9 cellular contexts compared by ENCODE assay signal in the genomic region with DNA sequence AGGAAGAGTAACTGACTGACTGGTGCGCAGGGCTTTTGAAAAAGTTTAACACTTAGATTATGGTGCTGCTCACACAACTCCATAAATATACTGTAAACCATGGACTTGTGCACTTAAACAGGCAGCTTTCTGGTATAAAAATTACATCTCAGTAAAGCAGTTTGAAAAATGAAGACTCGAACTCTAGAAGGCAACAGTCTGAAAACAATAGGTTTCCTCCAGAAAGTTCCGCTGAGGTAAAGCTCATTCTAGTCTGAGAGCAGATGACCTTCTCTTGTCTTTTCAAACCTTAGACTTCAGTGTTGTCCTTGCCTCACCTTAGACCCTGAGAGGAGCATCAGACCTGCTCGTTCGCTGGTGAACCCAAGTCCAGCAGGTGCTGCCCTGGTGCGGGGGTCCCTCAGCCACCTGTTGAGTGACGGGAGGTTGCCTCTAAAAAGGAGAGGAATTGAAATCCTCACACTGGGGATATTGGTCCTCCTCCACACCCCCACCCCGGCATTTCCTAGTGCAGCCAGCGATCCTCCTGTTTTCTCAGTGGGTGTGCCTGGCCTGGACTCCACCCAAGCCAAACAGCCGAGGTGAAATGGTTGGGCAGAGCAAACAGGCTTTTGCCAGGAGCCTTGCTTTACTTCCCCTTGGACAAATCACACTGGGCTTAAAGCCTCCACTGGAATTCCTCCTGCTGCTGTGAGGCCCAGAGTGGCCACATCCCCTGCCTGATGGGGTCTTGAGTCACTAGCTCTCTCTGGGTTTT. TPM values are rescaled to one million over a fixed set of nuclear protein-coding genes. Genes with fewer than 3 reads are reported as not detected.
DNase-seq lines count a peak whose midpoint lies in the region; ATAC-seq and TF ChIP-seq lines count a peak whose summit lies in the region.
"Had no signal": no experiment of that assay in that cellular context is flagged by ENCODE, and none has a peak within 500 bp of the region (broad histone marks: within the 10 kb centered on the region; RNA-seq: fewer than 3 reads in every experiment).

No MANE protein-coding gene starts in this region.

- no peak overlapping the region for H3K18ac ChIP-seq in mesenchymal stem cell (ENCODE audit: low read depth in 1 of 2, low read length in 2 of 2)

- no peaks in the 10 kb centered on the region for H3K9me3 ChIP-seq in mesenchymal stem cell (ENCODE audit: control insufficient read depth, low read length)
- H3K9me3 ChIP-seq in T-helper 17 cell (ENCODE audit: control insufficient read depth, low read length, poor library complexity, severe bottlenecking): no peaks in the 10 kb centered on the region
- no peaks in the 10 kb centered on the region for H3K9me3 ChIP-seq in OCI-LY7 (ENCODE audit: low read length)

- H3K4me1 Mint-ChIP-seq in chondrocyte (ENCODE audit: low read depth) (peaks cover 74% of the 10 kb centered on the region), T-helper 17 cell (peaks cover 6% of the 10 kb centered on the region)

- no peaks in the 10 kb centered on the region for H3K9me2 ChIP-seq in OCI-LY7 (ENCODE audit: insufficient read depth, low read length)

- peak overlapping the region; percentile 88 for H2AK5ac ChIP-seq in mesenchymal stem cell (ENCODE audit: low read length, severe bottlenecking)

- H3K23ac ChIP-seq in mesenchymal stem cell (ENCODE audit: low read length in 2 of 2): no peak overlapping the region

- CTCF ChIA-PET in OCI-LY7 (lab: Charles Lee; ENCODE audit: unreplicated experiment): no interaction called here

- peak overlapping the region in 1 of 2 experiments; percentile 70 for H2BK12ac ChIP-seq in mesenchymal stem cell (ENCODE audit: low read length in 2 of 2)

- H3K27me3 Mint-ChIP-seq in chondrocyte (ENCODE audit: low read depth) (no peaks in the 10 kb centered on the region), T-helper 17 cell (peaks cover 23% of the 10 kb centered on the region)

- no peaks in the 10 kb centered on the region for H4K20me1 ChIP-seq in OCI-LY7 (ENCODE audit: insufficient read depth, low read length)

- no peak overlapping the region for H3K4ac ChIP-seq in mesenchymal stem cell (ENCODE audit: low read depth in 1 of 2, low read length in 2 of 2)

- H4K91ac ChIP-seq in mesenchymal stem cell (ENCODE audit: low read length): peak overlapping the region; percentile 74

- intact Hi-C loops in OCI-LY7 (cut with micrococcal nuclease; ENCODE audit: unreplicated experiment): no loop called here

- no peak overlapping the region for H3K9ac ChIP-seq in mesenchymal stem cell (ENCODE audit: low read length)

- H3K36me3 ChIP-seq in mesenchymal stem cell (ENCODE audit: control insufficient read depth in 1 of 2, insufficient read depth in 2 of 2, low read depth in 1 of 2, low read length in 2 of 2) (no peaks in the 10 kb centered on the region), OCI-LY7 (ENCODE audit: insufficient read depth, low read length) (no peaks in the 10 kb centered on the region)

- no peak for TF ChIP-seq CTCF in chondrocyte (IDR thresholded peaks at IDR 0.05)
- no peak for TF ChIP-seq CTCF in OCI-LY7 (conservative IDR thresholded peaks at IDR 0.05; ENCODE audit: low read length)

- H3K27ac ChIP-seq in mesenchymal stem cell (ENCODE audit: low read length, poor library complexity, severe bottlenecking): peak overlapping the region; percentile 86
- no peak overlapping the region for H3K27ac ChIP-seq in OCI-LY7 (ENCODE audit: low read depth, low read length, poor library complexity, severe bottlenecking)
- H3K27ac ChIP-seq: SK-N-MC had no signal

- peaks cover 2% of the 10 kb centered on the region for H3K79me1 ChIP-seq in mesenchymal stem cell (replicated peaks; ENCODE audit: low read length, poor library complexity, severe bottlenecking)

- ATAC-seq in GM21515 (IDR thresholded peaks at IDR 0.05; ENCODE audit: unreplicated experiment) (no peak), T-helper 17 cell (no peak), HG02678 (IDR thresholded peaks at IDR 0.05; ENCODE audit: unreplicated experiment) (no peak)

- H2AFZ ChIP-seq in mesenchymal stem cell (ENCODE audit: low read depth, low read length): no peak overlapping the region
- no peak overlapping the region for H2AFZ ChIP-seq in OCI-LY7 (ENCODE audit: low read length)

- H3K4me1 ChIP-seq in mesenchymal stem cell (ENCODE audit: control insufficient read depth, insufficient read depth, low read depth, low read length): peaks cover 32% of the 10 kb centered on the region
- H3K4me1 ChIP-seq in OCI-LY7 (ENCODE audit: insufficient read depth, low read length, poor library complexity, severe bottlenecking): no peaks in the 10 kb centered on the region

- H3K36me3 Mint-ChIP-seq in chondrocyte (ENCODE audit: low read depth) (no peaks in the 10 kb centered on the region), T-helper 17 cell (ENCODE audit: low read depth) (no peaks in the 10 kb centered on the region)

- H2BK15ac ChIP-seq in mesenchymal stem cell (ENCODE audit: low read depth, poor library complexity, severe bottlenecking): peak overlapping the region; percentile 63

- no TSS peak for BruUV-seq in OCI-LY7 (replicated peaks; lab: Mats Ljungman, UMichigan)

- H2BK5ac ChIP-seq in mesenchymal stem cell (ENCODE audit: low read depth, low read length, poor library complexity, severe bottlenecking): peak overlapping the region; percentile 54

- DNase-seq in AG20443 (ENCODE audit: low spot score): peak; percentile 71
- DNase-seq in NCI-H146 treated with DMSO at 0.1 percent for 48 hours (lab: John Stamatoyannopoulos, UW; ENCODE audit: unreplicated experiment): peak; percentile 29
- peak; percentile 87 for DNase-seq in chondrocyte (ENCODE audit: low spot score)
- DNase-seq in mesenchymal stem cell: no peak
- DNase-seq in T-helper 17 cell: no peak
- no peak for DNase-seq in OCI-LY7 (ENCODE audit: low spot score)

- 76% methylated on average over 7 of the region's 10 CpGs for WGBS in mesenchymal stem cell

- no peak overlapping the region for H3K14ac ChIP-seq in mesenchymal stem cell (ENCODE audit: low read length in 2 of 2)

- H3K27ac Mint-ChIP-seq in chondrocyte (ENCODE audit: unreplicated experiment): peak overlapping the region; percentile 98
- no peak overlapping the region for H3K27ac Mint-ChIP-seq in T-helper 17 cell

- no peak overlapping the region for H2BK120ac ChIP-seq in mesenchymal stem cell (ENCODE audit: low read depth, low read length)

- H3K27me3 ChIP-seq in mesenchymal stem cell (ENCODE audit: control insufficient read depth in 1 of 2, insufficient read depth in 1 of 2, low read length in 2 of 2): no peaks in the 10 kb centered on the region

- H4K8ac ChIP-seq in mesenchymal stem cell (ENCODE audit: low read length): peak overlapping the region; percentile 35

- H3K4me2 ChIP-seq in mesenchymal stem cell (ENCODE audit: low read length, poor library complexity, severe bottlenecking) (no peak overlapping the region), OCI-LY7 (ENCODE audit: low read length) (no peak overlapping the region)

- H3K9me3 Mint-ChIP-seq in chondrocyte (ENCODE audit: low read depth): no peaks in the 10 kb centered on the region

- H3K4me3 ChIP-seq in mesenchymal stem cell (ENCODE audit: insufficient read depth in 1 of 2, low read depth in 1 of 2, low read length in 2 of 2) (no peak overlapping the region), OCI-LY7 (ENCODE audit: low read depth, low read length, poor library complexity, severe bottlenecking) (no peak overlapping the region)
- H3K4me3 ChIP-seq: SK-N-MC had no signal

- no peaks in the 10 kb centered on the region for H3K79me2 ChIP-seq in OCI-LY7 (ENCODE audit: insufficient read depth, low read depth, low read length)

- H3K4me3 Mint-ChIP-seq in chondrocyte (ENCODE audit: unreplicated experiment) (no peak overlapping the region), T-helper 17 cell (no peak overlapping the region)

- POLR2A ChIA-PET in OCI-LY7 (lab: Charles Lee): no interaction called here

RNA-seq across cellular contexts. Expression of a gene that starts 14.7 kb away (rescaled TPM):
- total RNA-seq in chondrocyte: 130 to 171 TPM (median 170 TPM) in 3 replicates
- polyA plus RNA-seq in mesenchymal stem cell (2013, experiment 1 of 2): 50.3 TPM
- 48.3 TPM for polyA plus RNA-seq in mesenchymal stem cell (2013, experiment 2 of 2)
- 10 to 100 TPM; 28.6 to 53.1 TPM for total RNA-seq in T-helper 17 cell
- 4.5 and 4.9 TPM in 2 replicates for total RNA-seq in OCI-LY7 (2014; rRNA removed; shearing (Covaris generic))
- total RNA-seq in OCI-LY7 (2022): 6.4 and 7.0 TPM in 2 replicates

RNA-seq across cellular contexts. Expression of a gene that starts 37.7 kb away (rescaled TPM):
- total RNA-seq in chondrocyte: 42.2 to 53.5 TPM (median 50.3 TPM) in 3 replicates
- 29.8 TPM for polyA plus RNA-seq in mesenchymal stem cell (2013, experiment 1 of 2)
- 27.3 TPM for polyA plus RNA-seq in mesenchymal stem cell (2013, experiment 2 of 2)
- total RNA-seq in T-helper 17 cell: 10 to 100 TPM; 62.5 to 63.2 TPM
- total RNA-seq in OCI-LY7 (2014; rRNA removed; shearing (Covaris generic)): not detected in 2 replicates
- total RNA-seq in OCI-LY7 (2022): 2.3 and 4.2 TPM in 2 replicates

Comparison
In these comparisons a context has a peak if more than half of its experiments do, and no peak if none do; other contexts are left out.
1. DNase-seq: peak in AG20443 (single experiment), NCI-H146 treated with DMSO at 0.1 percent for 48 hours (single experiment) and chondrocyte (single experiment); none in mesenchymal stem cell (single experiment), T-helper 17 cell (0 of 3) and OCI-LY7 (single experiment).